ENCODE assay signal across 8 cellular contexts in the genomic region with DNA sequence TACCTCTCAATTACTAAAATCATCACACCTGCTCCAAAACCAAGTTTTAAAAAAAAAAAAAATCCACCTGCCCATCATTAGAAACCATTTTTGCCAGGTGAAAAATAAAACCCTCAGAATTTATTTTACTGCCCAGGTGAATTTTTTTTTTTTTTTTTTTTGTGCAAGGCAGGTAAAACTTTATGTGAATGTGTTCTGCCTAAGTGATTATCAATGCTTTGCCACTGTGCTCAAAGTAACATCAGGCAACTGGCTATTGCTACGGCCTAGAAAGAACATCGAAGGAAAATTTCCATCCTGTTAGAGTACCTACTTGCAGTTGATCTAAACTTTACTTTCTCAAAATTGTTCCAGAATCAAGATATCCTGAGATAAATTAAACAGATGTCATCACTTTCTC.
"Had no signal": no experiment of that assay in that cellular context is flagged by ENCODE, and none has a peak within 500 bp of the region (broad histone marks: within the 10 kb centered on the region; RNA-seq: fewer than 3 reads in every experiment).

No MANE protein-coding gene starts in this region.

- DNase-seq: GM23248, H9, HCEC 1CT, IMR-90, KBM-7 had no signal

- FAIRE-seq: H1, H54, HTR-8/SVneo had no signal

- H3K9ac ChIP-seq: GM23248 had no signal

- H3K4me3 ChIP-seq: GM23248 had no signal

- H3K9me3 Mint-ChIP-seq: H9 had no signal

- H3K4me3 Mint-ChIP-seq: H9 had no signal

- H3K27ac ChIP-seq: GM23248 had no signal

- H2AFZ ChIP-seq: GM23248 had no signal
